Comparison of ENCODE assay signal across 9 cellular contexts in genomic region chr15:29736745-29737023, GRCh38.
DNase-seq lines count a peak whose midpoint lies in the region; ATAC-seq and TF ChIP-seq lines count a peak whose summit lies in the region.
"Had no signal": no experiment of that assay in that cellular context is flagged by ENCODE, and none has a peak within 500 bp of the region (broad histone marks: within the 10 kb centered on the region; RNA-seq: fewer than 3 reads in every experiment).

No MANE protein-coding gene starts in this region.

- H2AFZ ChIP-seq in SK-N-SH (ENCODE audit: low read depth) = no peak overlapping the region

- H3K36me3 ChIP-seq in SK-N-SH (replicated peaks in 1 of 2; ENCODE audit: control insufficient read depth in 1 of 2, insufficient read depth in 2 of 2, low read length in 1 of 2) (peaks cover 38 to 46% of the 10 kb centered on the region in 2 experiments), heart left ventricle (peaks cover 0 to 100% (median 66%) of the 10 kb centered on the region in 9 donors)

- no peak overlapping the region for H3K4me3 ChIP-seq in SK-N-SH (ENCODE audit: low read depth in 2 of 2, low read length in 1 of 2)
- no peak overlapping the region for H3K4me3 ChIP-seq in heart left ventricle
- no peak overlapping the region for H3K4me3 ChIP-seq in retinal pigment epithelial cell (ENCODE audit: low read length)

- POLR2A ChIA-PET in SK-N-SH (lab: Yijun Ruan, JAX) = no interaction called here

- H3K27me3 ChIP-seq in SK-N-SH (ENCODE audit: insufficient read depth) (no peaks in the 10 kb centered on the region), heart left ventricle (no peaks in the 10 kb centered on the region)

- DNase-seq in HCEC 1CT = peak; percentile 33
- no peak for DNase-seq in SK-N-SH
- peak in 2 of 5 donors; percentile 19 to 52 for DNase-seq in heart left ventricle
- peak; percentile 58 for DNase-seq in retinal pigment epithelial cell (ENCODE audit: low read depth)
- no peak for DNase-seq in NCI-H345 (lab: John Stamatoyannopoulos, UW)
- no peak for DNase-seq in mesenteric fat pad (ENCODE audit: low spot score)
- DNase-seq: NK-92 treated with Interleukin-12 subunit alpha and Interleukin-12 subunit beta, amount 100 ng/mL, for 24 hours had no signal

- H3K79me2 ChIP-seq in SK-N-SH (ENCODE audit: insufficient read depth) = no peaks in the 10 kb centered on the region

- intact Hi-C loops in heart left ventricle (cut with DNase I) = loop anchor here in 1 of 10 donors (5.0 kb wide), 1 partner anchor 191 kb away; no protein-coding TSS in a partner anchor

- H3F3A ChIP-seq in SK-N-SH (replicated peaks; ENCODE audit: insufficient read depth) = peaks cover 33% of the 10 kb centered on the region

- TF ChIP-seq EP300 in SK-N-SH (IDR thresholded peaks at IDR 0.05; ENCODE audit: borderline replicate concordance in 1 of 2, low read depth in 1 of 2, low read length in 1 of 2) = peak in 1 of 2 experiments; percentile 54; a peak in 1 of 4 replicates

- no peaks in the 10 kb centered on the region for H3K9me3 ChIP-seq in SK-N-SH
- H3K9me3 ChIP-seq in heart left ventricle = no peaks in the 10 kb centered on the region

- no peak for TF ChIP-seq CTCF in SK-N-SH (IDR thresholded peaks at IDR 0.05)
- no peak for TF ChIP-seq CTCF in heart left ventricle (IDR thresholded peaks at IDR 0.05)
- no peak for TF ChIP-seq CTCF in retinal pigment epithelial cell (conservative IDR thresholded peaks at IDR 0.05; ENCODE audit: low read depth, low read length)

- 42% methylated on average over 2 of the region's 2 CpGs for WGBS in SK-N-SH (ENCODE audit: low lambda C conversion rate)
- 55 to 70% (median 66%) methylated on average over 2 of the region's 2 CpGs for WGBS in heart left ventricle, 4 donors

- H3K9ac ChIP-seq in SK-N-SH = no peak overlapping the region

- no peaks in the 10 kb centered on the region for H3K9me2 ChIP-seq in SK-N-SH

- peak overlapping the region in 1 of 2 experiments; percentile 43; a peak in 3 of 4 replicates for H3K27ac ChIP-seq in SK-N-SH (ENCODE audit: low read depth in 2 of 2, low read length in 1 of 2)
- peak overlapping the region in 3 of 12 donors; percentile 33 to 53 (median 50) for H3K27ac ChIP-seq in heart left ventricle

- H4K20me1 ChIP-seq in SK-N-SH (ENCODE audit: insufficient read depth) = no peaks in the 10 kb centered on the region

- peaks cover 0 to 18% of the 10 kb centered on the region in 2 experiments; a peak in 1 of 4 replicates for H3K4me1 ChIP-seq in SK-N-SH (ENCODE audit: control insufficient read depth in 1 of 2, insufficient read depth in 2 of 2, low read depth in 1 of 2, low read length in 1 of 2)
- H3K4me1 ChIP-seq in heart left ventricle = peaks cover 0 to 19% (median 10%) of the 10 kb centered on the region in 12 donors

- ATAC-seq in heart left ventricle = peak; percentile 52 to 95 (median 84)
- ATAC-seq in HG03469 (IDR thresholded peaks at IDR 0.05; ENCODE audit: unreplicated experiment) = no peak
- no peak for ATAC-seq in GM18909 (IDR thresholded peaks at IDR 0.05; ENCODE audit: poor library complexity, unreplicated experiment)

- TF ChIP-seq POLR2A in heart left ventricle (IDR thresholded peaks at IDR 0.05) = no peak

- CTCF ChIA-PET in SK-N-SH (lab: Yijun Ruan, JAX) = interaction anchor here (0.6 to 1.6 kb wide), 3 partner anchors 10 to 68 kb away, joined by 3 to 4 read pairs (median 3); no protein-coding TSS in a partner anchor

- no peak for TF ChIP-seq RAD21 in SK-N-SH (IDR thresholded peaks at IDR 0.05; ENCODE audit: low read length)

- H3K4me2 ChIP-seq in SK-N-SH = 0 out of 2 replicates have a peak overlapping the region, but pooled peaks have one; percentile 7

TF ChIP-seq in SK-N-SH, 30 proteins besides CTCF, POLR2A, EP300 and RAD21:
- peak; percentile 80 for TF ChIP-seq RXRA (IDR thresholded peaks at IDR 0.05; ENCODE audit: borderline replicate concordance, low read depth)
- peak; percentile 39; the same call in 1 of the 2 replicates for TF ChIP-seq PBX3 (IDR thresholded peaks at IDR 0.05)
- TF ChIP-seq JUND (IDR thresholded peaks at IDR 0.05) = peak; percentile 79
- no peak for TF ChIP-seq ELF1 (IDR thresholded peaks at IDR 0.05)
- no peak for TF ChIP-seq TAF1 (IDR thresholded peaks at IDR 0.05; ENCODE audit: borderline replicate concordance, low read depth, low read length)
- TF ChIP-seq GABPA (IDR thresholded peaks at IDR 0.05; ENCODE audit: low read depth) = no peak
- TF ChIP-seq NFIC (IDR thresholded peaks at IDR 0.05; ENCODE audit: borderline replicate concordance) = peak; percentile 64
- peak; percentile 62 for TF ChIP-seq TCF12 (IDR thresholded peaks at IDR 0.05)
- TF ChIP-seq EZH2phosphoT487 (IDR thresholded peaks at IDR 0.05; ENCODE audit: borderline replicate concordance, low read depth) = no peak
- peak; percentile 75 for TF ChIP-seq FOSL2 (IDR thresholded peaks at IDR 0.05; ENCODE audit: borderline replicate concordance, low read depth)

Comparison
In these comparisons a context has a peak if more than half of its experiments do, and no peak if none do; other contexts are left out.
1. DNase-seq: peak in HCEC 1CT (single experiment) and retinal pigment epithelial cell (single experiment); none in SK-N-SH (single experiment), NCI-H345 (single experiment) and mesenteric fat pad (single experiment).
2. ATAC-seq: peak in heart left ventricle (4 of 4); none in HG03469 (single experiment) and GM18909 (single experiment).